Comparison of ENCODE assay signal across 1 cellular context in the genomic region with DNA sequence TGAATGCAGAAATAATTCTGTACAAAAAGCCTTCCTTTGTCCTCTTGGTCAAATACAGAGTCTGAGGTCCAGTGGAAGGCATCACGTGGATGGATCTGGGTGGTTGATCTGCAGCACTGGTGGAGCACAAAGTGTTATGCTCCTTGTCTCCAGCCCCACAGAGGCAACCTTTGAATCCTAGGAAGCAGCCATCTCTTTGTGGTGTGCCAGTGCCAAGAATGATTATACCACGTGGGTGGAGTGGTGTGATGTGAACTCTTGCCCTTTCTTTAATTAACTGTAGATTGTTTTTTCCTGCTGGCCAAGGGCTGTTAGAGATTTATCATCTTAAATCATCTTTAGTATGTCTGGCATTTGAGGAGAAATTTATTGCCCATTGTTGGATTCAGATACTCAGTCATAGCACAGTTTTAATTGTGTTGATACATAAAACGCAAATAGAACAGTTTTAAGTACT.
TF ChIP-seq lines count a peak whose summit lies in the region.

No MANE protein-coding gene starts in this region.

TF ChIP-seq in HCT116, 20 proteins besides CTCF, POLR2A, EP300 and RAD21 (continued from another document):
- TF ChIP-seq MAX (IDR thresholded peaks at IDR 0.05) = no peak
- no peak for TF ChIP-seq ATF3 (IDR thresholded peaks at IDR 0.05)
- no peak for TF ChIP-seq POLR2AphosphoS5 (IDR thresholded peaks at IDR 0.05; ENCODE audit: low read depth, low read length)
- no peak for TF ChIP-seq EZH2 (IDR thresholded peaks at IDR 0.05)
- TF ChIP-seq ELF1 (IDR thresholded peaks at IDR 0.05; ENCODE audit: borderline replicate concordance, low read depth) = no peak
